In genomic region chr17:48722924-48723554, GRCh38 we compare ENCODE assay signal across 11 cellular contexts. TPM values are rescaled to one million over a fixed set of nuclear protein-coding genes. Genes with fewer than 3 reads are reported as not detected.
A peak's percentile ranks its signal among the peaks of the same experiment; 100 is the strongest.
DNase-seq lines count a peak whose midpoint lies in the region; ATAC-seq and TF ChIP-seq lines count a peak whose summit lies in the region.
"Had no signal": no experiment of that assay in that cellular context is flagged by ENCODE, and none has a peak within 500 bp of the region (broad histone marks: within the 10 kb centered on the region; RNA-seq: fewer than 3 reads in every experiment).

Gene PRAC2, plus strand, starts transcription at chr17:48723185. Its CDS starts 1,226 bp downstream, at chr17:48724411.

- H3K4me1 Mint-ChIP-seq in CD4-positive, CD25-positive, alpha-beta regulatory T cell, result peaks cover 7 to 62% (median 32%) of the 10 kb centered on the region in 4 donors
- H3K4me1 Mint-ChIP-seq in IgD-negative memory B cell (peaks cover 5 to 20% (median 14%) of the 10 kb centered on the region in 3 donors), brain (peaks cover 28% of the 10 kb centered on the region)
- H3K4me1 Mint-ChIP-seq in naive thymus-derived CD4-positive, alpha-beta T cell, result peaks cover 22 to 64% (median 43%) of the 10 kb centered on the region in 7 donors

- peak within 1 kb of the TSS in 1 of 3 donors; percentile 70 for H3K27ac Mint-ChIP-seq in CD4-positive, CD25-positive, alpha-beta regulatory T cell
- H3K27ac Mint-ChIP-seq in IgD-negative memory B cell (peak within 1 kb of the TSS; percentile 89 to 92 (median 90)), brain (no peak within 1 kb of the TSS)
- peak within 1 kb of the TSS in 5 of 9 donors; percentile 32 to 87 (median 41) for H3K27ac Mint-ChIP-seq in naive thymus-derived CD4-positive, alpha-beta T cell

- H3K4me3 ChIP-seq in CD4-positive, CD25-positive, alpha-beta regulatory T cell (ENCODE audit: low read depth, low read length), result peak within 1 kb of the TSS; percentile 35
- H3K4me3 ChIP-seq in naive thymus-derived CD4-positive, alpha-beta T cell (ENCODE audit: low read length), result peak within 1 kb of the TSS; percentile 23
- no peak within 1 kb of the TSS for H3K4me3 ChIP-seq in tibial artery
- H3K4me3 ChIP-seq: tibial nerve had no signal

- H3K27me3 ChIP-seq in CD4-positive, CD25-positive, alpha-beta regulatory T cell (ENCODE audit: control insufficient read depth, insufficient read depth, low read length), result peaks cover 64% of the 10 kb centered on the region
- H3K27me3 ChIP-seq in naive thymus-derived CD4-positive, alpha-beta T cell (ENCODE audit: control insufficient read depth in 2 of 2, insufficient read depth in 2 of 2, low read length in 2 of 2), result peaks cover 44 to 90% of the 10 kb centered on the region in 2 donors
- peaks cover 13 to 100% of the 10 kb centered on the region in 2 donors for H3K27me3 ChIP-seq in tibial artery

- no peak for DNase-seq in CD4-positive, CD25-positive, alpha-beta regulatory T cell
- DNase-seq in naive thymus-derived CD4-positive, alpha-beta T cell, result no peak
- DNase-seq in tibial artery (no peak), NCI-H69 (lab: John Stamatoyannopoulos, UW) (no peak)

- peaks cover 100% of the 10 kb centered on the region for H3K27me3 Mint-ChIP-seq in CD4-positive, CD25-positive, alpha-beta regulatory T cell
- peaks cover 90% of the 10 kb centered on the region for H3K27me3 Mint-ChIP-seq in IgD-negative memory B cell
- peaks cover 100% of the 10 kb centered on the region for H3K27me3 Mint-ChIP-seq in brain
- H3K27me3 Mint-ChIP-seq in naive thymus-derived CD4-positive, alpha-beta T cell, result peaks cover 83 to 99% (median 91%) of the 10 kb centered on the region in 5 donors

- H3K9me3 ChIP-seq in CD4-positive, CD25-positive, alpha-beta regulatory T cell (ENCODE audit: control insufficient read depth in 2 of 2, low read length in 2 of 2), result peaks cover 1 to 5% of the 10 kb centered on the region in 2 experiments
- H3K9me3 ChIP-seq in naive thymus-derived CD4-positive, alpha-beta T cell (ENCODE audit: control insufficient read depth in 2 of 3, low read length in 3 of 3), result no peaks in the 10 kb centered on the region
- no peaks in the 10 kb centered on the region for H3K9me3 ChIP-seq in tibial artery
- H3K9me3 ChIP-seq: tibial nerve had no signal

- intact Hi-C loops in naive thymus-derived CD4-positive, alpha-beta T cell (cut with micrococcal nuclease), result loop anchor here in 1 of 2 donors (10.0 kb wide), 1 partner anchor 272 kb away; the partner anchor contains the start of gene IGF2BP1
- intact Hi-C loops in tibial artery (cut with DNase I; ENCODE audit: low total_unique reads), result loop anchor here (10.0 kb wide), 1 partner anchor 162 kb away; no protein-coding TSS in a partner anchor

- ATAC-seq in CD4-positive, CD25-positive, alpha-beta regulatory T cell (ENCODE audit: low read depth in 2 of 2), result no peak
- no peak for ATAC-seq in naive thymus-derived CD4-positive, alpha-beta T cell
- ATAC-seq in HG03175 (IDR thresholded peaks at IDR 0.05; ENCODE audit: unreplicated experiment) (no peak), GM18511 (IDR thresholded peaks at IDR 0.05; ENCODE audit: unreplicated experiment) (no peak)

- H3K36me3 ChIP-seq in CD4-positive, CD25-positive, alpha-beta regulatory T cell (ENCODE audit: control insufficient read depth, insufficient read depth, low read length), result no peaks in the 10 kb centered on the region
- no peaks in the 10 kb centered on the region for H3K36me3 ChIP-seq in naive thymus-derived CD4-positive, alpha-beta T cell (ENCODE audit: control insufficient read depth in 2 of 3, insufficient read depth in 3 of 3, low read length in 3 of 3)
- H3K36me3 ChIP-seq in tibial artery, result no peaks in the 10 kb centered on the region
- H3K36me3 ChIP-seq: tibial nerve had no signal

- H3K9me3 Mint-ChIP-seq in CD4-positive, CD25-positive, alpha-beta regulatory T cell, result peaks cover 0 to 9% (median 2%) of the 10 kb centered on the region in 7 donors
- H3K9me3 Mint-ChIP-seq in IgD-negative memory B cell (peaks cover 0 to 8% (median 8%) of the 10 kb centered on the region in 3 donors), brain (peaks cover 0 to 7% (median 0%) of the 10 kb centered on the region in 5 experiments)
- H3K9me3 Mint-ChIP-seq in naive thymus-derived CD4-positive, alpha-beta T cell, result peaks cover 0 to 15% (median 2%) of the 10 kb centered on the region in 11 donors

- CTCF ChIA-PET in naive thymus-derived CD4-positive, alpha-beta T cell (lab: Charles Lee), result interaction anchor here (0.9 to 3.0 kb wide), 4 partner anchors 33 to 156 kb away, joined by 3 to 17 read pairs (median 8); no protein-coding TSS in a partner anchor

- no peak within 1 kb of the TSS for H3K27ac ChIP-seq in CD4-positive, CD25-positive, alpha-beta regulatory T cell (ENCODE audit: insufficient read depth, low read length, poor library complexity, severe bottlenecking)
- no peak within 1 kb of the TSS for H3K27ac ChIP-seq in naive thymus-derived CD4-positive, alpha-beta T cell (ENCODE audit: low read depth, low read length)
- no peak within 1 kb of the TSS for H3K27ac ChIP-seq in tibial artery
- H3K27ac ChIP-seq: tibial nerve had no signal

- no peaks in the 10 kb centered on the region for H3K36me3 Mint-ChIP-seq in CD4-positive, CD25-positive, alpha-beta regulatory T cell
- H3K36me3 Mint-ChIP-seq in IgD-negative memory B cell (no peaks in the 10 kb centered on the region), brain (no peaks in the 10 kb centered on the region)
- H3K36me3 Mint-ChIP-seq in naive thymus-derived CD4-positive, alpha-beta T cell, result peaks cover 0 to 8% (median 0%) of the 10 kb centered on the region in 5 donors

- H3K4me3 Mint-ChIP-seq in CD4-positive, CD25-positive, alpha-beta regulatory T cell, result peak within 1 kb of the TSS; percentile 50 to 91 (median 67)
- H3K4me3 Mint-ChIP-seq in IgD-negative memory B cell (peak within 1 kb of the TSS; percentile 38 to 86 (median 82)), brain (peak within 1 kb of the TSS; percentile 0 to 75 (median 52))
- H3K4me3 Mint-ChIP-seq in naive thymus-derived CD4-positive, alpha-beta T cell, result peak within 1 kb of the TSS; percentile 50 to 82 (median 74)

- POLR2A ChIA-PET in naive thymus-derived CD4-positive, alpha-beta T cell (lab: Charles Lee), result interaction anchor here (0.6 to 1.0 kb wide), 2 partner anchors 10 to 278 kb away, joined by 3 to 6 read pairs; no protein-coding TSS in a partner anchor

- TF ChIP-seq CTCF in brain (conservative IDR thresholded peaks at IDR 0.05) (no peak), tibial artery (IDR thresholded peaks at IDR 0.05) (no peak)

- H3K4me1 ChIP-seq in CD4-positive, CD25-positive, alpha-beta regulatory T cell (ENCODE audit: control insufficient read depth, insufficient read depth, low read length, poor library complexity, severe bottlenecking), result peaks cover 57% of the 10 kb centered on the region
- peaks cover 22 to 39% of the 10 kb centered on the region in 2 donors for H3K4me1 ChIP-seq in naive thymus-derived CD4-positive, alpha-beta T cell (ENCODE audit: control insufficient read depth in 2 of 2, insufficient read depth in 2 of 2, low read length in 2 of 2)
- peaks cover 0 to 37% (median 23%) of the 10 kb centered on the region in 4 donors for H3K4me1 ChIP-seq in tibial artery

RNA-seq across cellular contexts. Expression of gene PRAC2, which starts in this region (rescaled TPM):
- total RNA-seq in CD4-positive, CD25-positive, alpha-beta regulatory T cell, result not detected
- polyA plus RNA-seq in CD4-positive, CD25-positive, alpha-beta regulatory T cell, result not detected
- polyA plus RNA-seq in IgD-negative memory B cell, result not detected
- not detected for polyA plus RNA-seq in brain (ENCODE audit: insufficient read depth, low read depth, low replicate concordance)
- total RNA-seq in naive thymus-derived CD4-positive, alpha-beta T cell, result not detected
- polyA plus RNA-seq in naive thymus-derived CD4-positive, alpha-beta T cell, result not detected
- total RNA-seq: Daoy, liver, tibial nerve had no signal
- polyA plus RNA-seq: liver had no signal

Comparison
In these comparisons a context has a peak if more than half of its experiments do, and no peak if none do; other contexts are left out.
1. H3K4me3 ChIP-seq: peak in CD4-positive, CD25-positive, alpha-beta regulatory T cell (single experiment) and naive thymus-derived CD4-positive, alpha-beta T cell (single experiment); none in tibial artery (0 of 2).
2. H3K27ac Mint-ChIP-seq: peak in IgD-negative memory B cell (3 of 3) and naive thymus-derived CD4-positive, alpha-beta T cell (5 of 9); none in brain (0 of 5).
3. Peak in every context shown above with its lines, with median percentiles within 50 percentile points of each other: H3K4me3 Mint-ChIP-seq.